Comparison of ENCODE assay signal across 19 cellular contexts in the genomic region with DNA sequence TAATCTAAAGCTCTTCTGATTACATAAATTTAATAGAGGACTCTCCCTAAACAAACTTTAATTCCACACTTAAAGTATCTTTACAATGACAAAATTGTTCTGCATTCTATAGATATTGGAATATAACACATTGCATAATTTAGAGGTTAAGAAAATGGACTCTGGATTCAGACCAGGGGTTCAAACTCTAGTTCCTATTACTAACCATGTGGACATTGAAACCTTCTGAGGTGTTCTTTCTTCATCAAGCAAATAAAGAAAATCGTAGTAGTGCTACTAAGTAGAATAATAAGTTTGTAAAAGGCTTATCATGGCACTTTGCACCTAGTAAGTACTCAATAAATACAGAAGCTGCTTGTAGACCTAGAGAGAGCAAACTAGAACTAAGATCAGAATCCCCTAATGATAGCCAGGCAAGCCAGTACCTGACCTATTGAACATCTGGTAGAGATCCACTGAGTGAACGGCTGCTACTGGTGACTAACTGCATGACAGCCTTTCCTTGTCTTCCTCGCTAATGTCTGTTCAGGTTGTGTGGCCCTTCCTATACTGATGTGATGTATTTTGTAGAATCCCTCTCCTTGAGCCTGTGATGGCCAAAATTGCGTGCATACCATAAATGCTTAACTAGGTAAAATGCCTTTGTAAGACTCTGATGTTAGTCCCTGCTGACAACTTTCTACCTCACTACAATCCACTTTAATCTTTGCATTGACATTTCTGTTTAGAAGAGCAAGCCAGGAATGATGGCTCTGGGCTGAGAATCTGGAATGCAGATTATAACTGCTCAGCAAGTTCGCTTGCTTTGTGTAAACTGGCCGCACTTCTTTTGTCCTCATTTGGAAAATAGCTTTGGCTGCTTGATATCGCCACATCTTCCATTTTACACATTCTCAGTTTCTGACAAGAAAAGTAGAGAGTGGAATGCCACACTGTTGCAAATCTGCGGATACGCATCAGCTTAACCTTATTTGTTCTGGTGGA.
"Had no signal": no experiment of that assay in that cellular context is flagged by ENCODE, and none has a peak within 500 bp of the region (broad histone marks: within the 10 kb centered on the region; RNA-seq: fewer than 3 reads in every experiment).

No MANE protein-coding gene starts in this region.

- DNase-seq: activated CD4-positive, alpha-beta T cell treated with anti-CD3 and anti-CD28 coated beads, Interleukin-2, amount 10 ng/mL, durations not matched to agents 7 days and 5 days; activated CD8-positive, alpha-beta memory T cell treated with anti-CD3 and anti-CD28 coated beads, Interleukin-2, amount 50 U/mL, for 4 hours; activated effector memory CD4-positive, alpha-beta T cell treated with anti-CD3 and anti-CD28 coated beads, Interleukin-2, amount 50 U/mL, for 16 hours; activated naive CD4-positive, alpha-beta T cell treated with anti-CD3 and anti-CD28 coated beads, Interleukin-2, amount 50 U/mL, for 16 hours; activated T-cell treated with anti-CD3 and anti-CD28 coated beads, Interleukin-2, amount 50 U/mL, for 48 hours; aorta; brain microvascular endothelial cell; colonic mucosa; left cardiac atrium; right cardiac atrium; stimulated activated CD4-positive, alpha-beta T cell treated with anti-CD3 and anti-CD28 coated beads, Interleukin-15, amount 100 ng/mL, for 24 hours; stimulated activated CD4-positive, alpha-beta T cell treated with anti-CD3 and anti-CD28 coated beads, Interleukin-2, amount 100 ng/mL, for 48 hours; stimulated activated naive CD8-positive, alpha-beta T cell treated with anti-CD3 and anti-CD28 coated beads, Interleukin-15, amount 100 ng/mL, for 72 hours had no signal

- H3K27ac ChIP-seq: brain microvascular endothelial cell, colonic mucosa, prostate gland, SK-N-MC, skin epidermis had no signal

- H3K4me1 ChIP-seq: colonic mucosa, prostate gland had no signal

- H3K4me1 Mint-ChIP-seq: activated CD4-positive, alpha-beta T cell treated with anti-CD3 and anti-CD28 coated beads, Interleukin-2, amount 10 ng/mL, durations not matched to agents 7 days and 5 days; central memory CD8-positive, alpha-beta T cell; neural crest cell; stimulated activated naive CD8-positive, alpha-beta T cell treated with anti-CD3 and anti-CD28 coated beads, Interleukin-15, amount 100 ng/mL, for 72 hours had no signal

- H3K27ac Mint-ChIP-seq: activated CD4-positive, alpha-beta T cell treated with anti-CD3 and anti-CD28 coated beads, Interleukin-2, amount 10 ng/mL, durations not matched to agents 7 days and 5 days; stimulated activated naive CD8-positive, alpha-beta T cell treated with anti-CD3 and anti-CD28 coated beads, Interleukin-15, amount 100 ng/mL, for 72 hours had no signal

- H3K9me3 ChIP-seq: colonic mucosa, prostate gland had no signal

- H3K36me3 ChIP-seq: brain microvascular endothelial cell, colonic mucosa, prostate gland had no signal

- H3K4me3 Mint-ChIP-seq: activated CD4-positive, alpha-beta T cell treated with anti-CD3 and anti-CD28 coated beads, Interleukin-2, amount 10 ng/mL, durations not matched to agents 7 days and 5 days; central memory CD8-positive, alpha-beta T cell; neural crest cell; stimulated activated naive CD8-positive, alpha-beta T cell treated with anti-CD3 and anti-CD28 coated beads, Interleukin-15, amount 100 ng/mL, for 72 hours had no signal

- H3K4me3 ChIP-seq: colonic mucosa, lung, prostate gland, SK-N-MC, skin epidermis had no signal

- H3K27me3 ChIP-seq: brain microvascular endothelial cell, colonic mucosa had no signal

- H3K9me3 Mint-ChIP-seq: activated CD4-positive, alpha-beta T cell treated with anti-CD3 and anti-CD28 coated beads, Interleukin-2, amount 10 ng/mL, durations not matched to agents 7 days and 5 days; central memory CD8-positive, alpha-beta T cell had no signal
